22 cellular contexts compared by ENCODE assay signal in the genomic region with DNA sequence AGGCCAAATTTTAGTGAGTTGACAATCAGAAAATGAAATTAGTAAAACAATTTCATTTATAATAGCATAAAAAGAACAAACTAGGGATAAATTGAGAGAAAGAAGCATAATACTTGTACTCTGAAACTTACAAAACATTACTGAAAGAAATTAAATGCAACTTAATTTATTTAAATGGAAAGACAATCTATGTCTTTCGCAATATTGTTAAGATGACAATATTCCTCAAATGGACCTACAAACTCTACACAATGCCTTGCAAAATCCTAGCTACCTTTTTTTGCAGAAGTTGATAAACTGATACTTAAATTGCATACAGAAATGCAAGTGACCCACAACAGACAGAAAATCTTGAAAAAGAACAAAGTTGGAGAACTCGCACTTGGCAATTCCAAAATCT.
"Had no signal": no experiment of that assay in that cellular context is flagged by ENCODE, and none has a peak within 500 bp of the region (broad histone marks: within the 10 kb centered on the region; RNA-seq: fewer than 3 reads in every experiment).

No MANE protein-coding gene starts in this region.

- H3K4me3 Mint-ChIP-seq: activated naive CD8-positive, alpha-beta T cell; memory B cell; neural progenitor cell; stimulated activated naive CD8-positive, alpha-beta T cell treated with anti-CD3 and anti-CD28 coated beads, Interleukin-15, amount 100 ng/mL, for 72 hours; T-helper 2 cell treated with Interferon-gamma antibody and Interleukin-4, amounts not matched to agents 5 μg/mL and 100 μg/mL, for 36 hours had no signal

- H3K9me3 Mint-ChIP-seq: activated T-helper 2 cell treated with anti-CD3 and anti-CD28 coated beads, Interferon-gamma antibody, Interleukin-2, Interleukin-4, amounts not matched to agents 10 μg/mL and 5 μg/mL and 100 μg/mL, durations not matched to agents 14 hours and 24 hours and 36 hours; memory B cell; neural progenitor cell; stimulated activated naive CD8-positive, alpha-beta T cell treated with anti-CD3 and anti-CD28 coated beads, Interleukin-15, amount 100 ng/mL, for 72 hours; T-helper 2 cell treated with Interferon-gamma antibody and Interleukin-4, amounts not matched to agents 5 μg/mL and 100 μg/mL, for 36 hours had no signal

- H3K27me3 Mint-ChIP-seq: activated naive CD8-positive, alpha-beta T cell; memory B cell; stimulated activated naive CD8-positive, alpha-beta T cell treated with anti-CD3 and anti-CD28 coated beads, Interleukin-15, amount 100 ng/mL, for 72 hours had no signal

- H3K27ac Mint-ChIP-seq: activated naive CD8-positive, alpha-beta T cell; activated T-helper 2 cell treated with anti-CD3 and anti-CD28 coated beads, Interferon-gamma antibody, Interleukin-2, Interleukin-4, amounts not matched to agents 10 μg/mL and 5 μg/mL and 100 μg/mL, durations not matched to agents 14 hours and 24 hours and 36 hours; memory B cell; neural progenitor cell; stimulated activated naive CD8-positive, alpha-beta T cell treated with anti-CD3 and anti-CD28 coated beads, Interleukin-15, amount 100 ng/mL, for 72 hours; T-helper 2 cell treated with Interferon-gamma antibody and Interleukin-4, amounts not matched to agents 5 μg/mL and 100 μg/mL, for 36 hours had no signal

- H3K4me2 ChIP-seq: neural progenitor cell had no signal

- H3K9ac ChIP-seq: neural progenitor cell had no signal

- H3K4me1 Mint-ChIP-seq: neural progenitor cell had no signal

- H3K27ac ChIP-seq: colonic mucosa, dorsolateral prefrontal cortex, esophagus muscularis mucosa, heart left ventricle, neural progenitor cell, prostate gland, tibial nerve, WERI-Rb-1 had no signal

- H3K9me3 ChIP-seq: colonic mucosa, esophagus muscularis mucosa, heart left ventricle, mucosa of descending colon, prostate gland, tibial nerve had no signal

- H2AFZ ChIP-seq: neural progenitor cell had no signal

- H3K4me3 ChIP-seq: colonic mucosa, dorsolateral prefrontal cortex, esophagus muscularis mucosa, heart left ventricle, mucosa of descending colon, neural progenitor cell, prostate gland, tibial nerve had no signal

- H3K36me3 ChIP-seq: neural progenitor cell, prostate gland had no signal

- ATAC-seq: heart left ventricle; left cardiac atrium; mucosa of descending colon; stimulated activated naive CD8-positive, alpha-beta T cell treated with anti-CD3 and anti-CD28 coated beads, Interleukin-15, amount 100 ng/mL, for 72 hours had no signal

- H3K4me1 ChIP-seq: colonic mucosa, neural progenitor cell, prostate gland had no signal

- H3K27me3 ChIP-seq: colonic mucosa, dorsolateral prefrontal cortex, esophagus muscularis mucosa, heart left ventricle, neural progenitor cell, tibial nerve had no signal

- FAIRE-seq: bronchial epithelial cell, TTC549 had no signal

- DNase-seq: activated CD4-positive, CD25-positive, alpha-beta regulatory T cell treated with anti-CD3 and anti-CD28 coated beads, Interleukin-2, amount 50 U/mL, for 72 hours; activated naive CD4-positive, alpha-beta T cell; activated T-cell treated with anti-CD3 and anti-CD28 coated beads, Interleukin-2, amount 50 U/mL, for 1 hour; colonic mucosa; dorsolateral prefrontal cortex; heart left ventricle; islet precursor cell; left cardiac atrium; mucosa of descending colon; stimulated activated CD4-positive, alpha-beta T cell treated with anti-CD3 and anti-CD28 coated beads, Interleukin-12 subunit alpha, Interleukin-12 subunit beta, amount 100 ng/mL, for 4 hours; stimulated activated naive CD8-positive, alpha-beta T cell treated with anti-CD3 and anti-CD28 coated beads, Interleukin-15, amount 100 ng/mL, for 72 hours; WERI-Rb-1 had no signal
